ENCODE assay signal across 12 cellular contexts in genomic region chr12:113065126-113066007, GRCh38. TPM values are rescaled to one million over a fixed set of nuclear protein-coding genes. Genes with fewer than 3 reads are reported as not detected.
DNase-seq lines count a peak whose midpoint lies in the region; ATAC-seq, FAIRE-seq and TF ChIP-seq lines count a peak whose summit lies in the region.
"Had no signal": no experiment of that assay in that cellular context is flagged by ENCODE, and none has a peak within 500 bp of the region (broad histone marks: within the 10 kb centered on the region; RNA-seq: fewer than 3 reads in every experiment).

No MANE protein-coding gene starts in this region.

- intact Hi-C loops in K562 (cut with micrococcal nuclease): no loop called here

- CTCF ChIA-PET in K562 (lab: Yijun Ruan, JAX; ENCODE audit: low intra/inter-chr PET ratio): no interaction called here

- H3K27me3 ChIP-seq in K562 (ENCODE audit: control insufficient read depth in 2 of 2, insufficient read depth in 2 of 2, low read length in 2 of 2) (peaks cover 7 to 60% of the 10 kb centered on the region in 2 experiments), neural progenitor cell (peaks cover 31% of the 10 kb centered on the region)

- H3K4me3 ChIP-seq in K562 (no peak overlapping the region), neural progenitor cell (no peak overlapping the region)
- H3K4me3 ChIP-seq: PC-9, upper lobe of left lung had no signal

- H3K4me1 ChIP-seq in K562 (replicated peaks in 1 of 2; ENCODE audit: control insufficient read depth in 2 of 2, insufficient read depth in 2 of 2, low read length in 2 of 2) (no peaks in the 10 kb centered on the region; a peak in 1 of 5 replicates), neural progenitor cell (peaks cover 7% of the 10 kb centered on the region)

- H3K9me1 ChIP-seq in K562 (ENCODE audit: control insufficient read depth, insufficient read depth, low read length): no peaks in the 10 kb centered on the region

- H4K20me1 ChIP-seq in K562 (replicated peaks; ENCODE audit: control insufficient read depth, insufficient read depth, low read length) (peaks cover 15% of the 10 kb centered on the region; the same call in 1 of the 2 replicates), neural progenitor cell (ENCODE audit: low read depth) (peaks cover 68% of the 10 kb centered on the region)

- H3K36me3 Mint-ChIP-seq in neural progenitor cell: no peaks in the 10 kb centered on the region

- H3K79me2 ChIP-seq in K562 (ENCODE audit: control insufficient read depth, insufficient read depth, low read length) (no peaks in the 10 kb centered on the region), neural progenitor cell (ENCODE audit: low read depth) (no peaks in the 10 kb centered on the region)

- no peak for TF ChIP-seq CTCF in K562 (IDR thresholded peaks at IDR 0.05 in 2 of 3, conservative IDR thresholded peaks at IDR 0.05 in 1 of 3; ENCODE audit: insufficient read depth in 2 of 3, low read depth in 1 of 3, low read length in 3 of 3)
- no peak for TF ChIP-seq CTCF in neural progenitor cell (IDR thresholded peaks at IDR 0.05)

- peak; percentile 84 for ATAC-seq in K562

- no peak overlapping the region for H3K27ac ChIP-seq in K562 (ENCODE audit: extremely low read depth, low read depth, low read length)
- H3K27ac ChIP-seq in neural progenitor cell: no peak overlapping the region
- H3K27ac ChIP-seq: PC-9, upper lobe of left lung had no signal

- no TSS peak for BruUV-seq in K562 (replicated peaks; lab: Mats Ljungman, UMichigan)

- H2AFZ ChIP-seq in K562 (ENCODE audit: low read depth, low read length) (no peak overlapping the region), neural progenitor cell (replicated peaks) (no peak overlapping the region)
- H2AFZ ChIP-seq: PC-9 had no signal

- POLR2A ChIA-PET in K562 (lab: Yijun Ruan, JAX): interaction anchor here (0.6 kb wide), 1 partner anchor 44 kb away, joined by 3 read pairs; no protein-coding TSS in a partner anchor

- no peak for TF ChIP-seq POLR2A in K562 (conservative IDR thresholded peaks at IDR 0.05)

- H3K9ac ChIP-seq in K562 (ENCODE audit: insufficient read depth in 1 of 2, low read depth in 2 of 2, low read length in 2 of 2) (no peak overlapping the region), neural progenitor cell (no peak overlapping the region)

- 7% methylated on average over 25 of the region's 31 CpGs for WGBS in K562 (ENCODE audit: insufficient coverage, low coverage, missing lambda C conversion rate)

- H3K4me3 Mint-ChIP-seq in neural progenitor cell: no peak overlapping the region

- no peaks in the 10 kb centered on the region for H3K9me3 ChIP-seq in K562 (replicated peaks; ENCODE audit: control insufficient read depth, insufficient read depth, low read depth, low read length)
- H3K9me3 ChIP-seq in neural progenitor cell (ENCODE audit: low read depth): no peaks in the 10 kb centered on the region
- H3K9me3 ChIP-seq: upper lobe of left lung had no signal

- TF ChIP-seq EP300 in K562 (IDR thresholded peaks at IDR 0.05; ENCODE audit: low read length): no peak

- H3K36me3 ChIP-seq in K562 (ENCODE audit: control insufficient read depth, insufficient read depth, low read length): no peaks in the 10 kb centered on the region
- no peaks in the 10 kb centered on the region for H3K36me3 ChIP-seq in neural progenitor cell
- H3K36me3 ChIP-seq: upper lobe of left lung had no signal

- no peaks in the 10 kb centered on the region for H3K9me3 Mint-ChIP-seq in neural progenitor cell

- H3K4me2 ChIP-seq in K562 (ENCODE audit: insufficient read depth, low read length) (no peak overlapping the region), neural progenitor cell (peak overlapping the region; percentile 67)
- H3K4me2 ChIP-seq: PC-9 had no signal

- FAIRE-seq in K562 (lab: Jason Lieb, UNC): no peak

- H3F3A ChIP-seq in neural progenitor cell (ENCODE audit: low read depth): peaks cover 6% of the 10 kb centered on the region

- H3K27ac Mint-ChIP-seq in neural progenitor cell: no peak overlapping the region

- no peak for TF ChIP-seq RAD21 in K562 (CRISPR knock-in tag; conservative IDR thresholded peaks at IDR 0.05 in 1 of 2, IDR thresholded peaks at IDR 0.05 in 1 of 2)

- peaks cover 6% of the 10 kb centered on the region for H3K27me3 Mint-ChIP-seq in neural progenitor cell (ENCODE audit: insufficient read depth, low read depth)

- peak; percentile 36 for DNase-seq in DMS79 (lab: John Stamatoyannopoulos, UW)
- DNase-seq in DMS79 treated with DMSO at 0.1 percent for 48 hours (lab: John Stamatoyannopoulos, UW): no peak
- peak; percentile 85 for DNase-seq in NAMALWA (ENCODE audit: low spot score)
- peak; percentile 41 to 78 (median 70) for DNase-seq in K562 (ENCODE audit: extremely low read depth in 1 of 4, low spot score in 3 of 4)
- DNase-seq in neural progenitor cell (ENCODE audit: low spot score): peak; percentile 83
- no peak for DNase-seq in NCI-H1048 (lab: John Stamatoyannopoulos, UW)
- DNase-seq in cerebellar nuclear complex (lab: John Stamatoyannopoulos, UW): no peak
- DNase-seq in GOT3 (lab: John Stamatoyannopoulos, UW): no peak
- DNase-seq: stimulated activated CD4-positive, alpha-beta T cell treated with anti-CD3 and anti-CD28 coated beads, Interleukin-4, amount 100 ng/mL, for 24 hours had no signal

- peaks cover 21% of the 10 kb centered on the region for H3K4me1 Mint-ChIP-seq in neural progenitor cell

- in situ Hi-C loops in K562 (cut with MboI): no loop called here

TF ChIP-seq in K562, 482 proteins besides CTCF, POLR2A, EP300 and RAD21 (continues in another document):
- TF ChIP-seq, protein P1, sequence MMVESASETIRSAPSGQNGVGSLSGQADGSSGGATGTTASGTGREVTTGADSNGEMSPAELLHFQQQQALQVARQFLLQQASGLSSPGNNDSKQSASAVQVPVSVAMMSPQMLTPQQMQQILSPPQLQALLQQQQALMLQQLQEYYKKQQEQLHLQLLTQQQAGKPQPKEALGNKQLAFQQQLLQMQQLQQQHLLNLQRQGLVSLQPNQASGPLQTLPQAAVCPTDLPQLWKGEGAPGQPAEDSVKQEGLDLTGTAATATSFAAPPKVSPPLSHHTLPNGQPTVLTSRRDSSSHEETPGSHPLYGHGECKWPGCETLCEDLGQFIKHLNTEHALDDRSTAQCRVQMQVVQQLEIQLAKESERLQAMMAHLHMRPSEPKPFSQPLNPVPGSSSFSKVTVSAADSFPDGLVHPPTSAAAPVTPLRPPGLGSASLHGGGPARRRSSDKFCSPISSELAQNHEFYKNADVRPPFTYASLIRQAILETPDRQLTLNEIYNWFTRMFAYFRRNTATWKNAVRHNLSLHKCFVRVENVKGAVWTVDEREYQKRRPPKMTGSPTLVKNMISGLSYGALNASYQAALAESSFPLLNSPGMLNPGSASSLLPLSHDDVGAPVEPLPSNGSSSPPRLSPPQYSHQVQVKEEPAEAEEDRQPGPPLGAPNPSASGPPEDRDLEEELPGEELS (CRISPR knock-in tag; IDR thresholded peaks at IDR 0.05; ENCODE audit: borderline replicate concordance): peak; percentile 65; the same call in 1 of the 2 replicates
- TF ChIP-seq JUN (IDR thresholded peaks at IDR 0.05; ENCODE audit: borderline replicate concordance, low read depth, low read length) (no peak), JUN (CRISPR knock-in tag; IDR thresholded peaks at IDR 0.05; ENCODE audit: borderline replicate concordance) (0 out of 2 replicates have a peak, but pooled peaks have one; percentile 46), PCBP1 (IDR thresholded peaks at IDR 0.05; ENCODE audit: low read depth, low read length, poor library complexity, severe bottlenecking) (peak; percentile 53), ZBTB43 (CRISPR knock-in tag; IDR thresholded peaks at IDR 0.05) (peak; percentile 55; the same call in 1 of the 2 replicates), NCOA4 (IDR thresholded peaks at IDR 0.05; ENCODE audit: partially characterized antibody) (no peak), ETV1 (tag; conservative IDR thresholded peaks at IDR 0.05; ENCODE audit: low read depth) (0 out of 2 replicates have a peak, but pooled peaks have one; percentile 30), TBP (optimal IDR thresholded peaks at IDR 0.05; ENCODE audit: low read depth, low read length) (no peak), CBX5 (IDR thresholded peaks at IDR 0.05; ENCODE audit: borderline replicate concordance, low read depth) (no peak), EGR1 (conservative IDR thresholded peaks at IDR 0.05) (peak; percentile 66)

RNA-seq across cellular contexts. Expression of gene DTX1, which starts 8.8 kb away (rescaled TPM):
- total RNA-seq in K562 (2011; cell fraction: chromatin; rRNA removed; ENCODE audit: low replicate concordance): not detected in 2 replicates
- not detected in 2 replicates for total RNA-seq in K562 (2011; cell fraction: nucleolus; rRNA removed)
- not detected in 2 replicates for total RNA-seq in K562 (2011; cell fraction: nucleoplasm; rRNA removed)
- not detected in 2 replicates for total RNA-seq in K562 (2014; rRNA removed)
- not detected in 2 replicates for total RNA-seq in K562 (2014; rRNA removed; fragmentation: Illumina TruSeq; extraction: Trizol)
- not detected in 2 replicates for total RNA-seq in K562 (2015; rRNA removed; fragmentation: Illumina TruSeq; extraction: Trizol)
- total RNA-seq in K562 (2021): not detected in 2 replicates
- not detected in 2 replicates for polyA plus RNA-seq in K562 (2011; rRNA removed)
- polyA plus RNA-seq in K562 (2011; cell fraction: cytosol; rRNA removed): not detected in 2 replicates
- polyA plus RNA-seq in K562 (2011; cell fraction: nucleus; rRNA removed): not detected in 2 replicates
- not detected in 2 replicates for polyA plus RNA-seq in K562 (2012)
- not detected in 2 replicates for polyA plus RNA-seq in K562 (2014; fragmentation: Illumina TruSeq; extraction: Trizol)
- polyA plus RNA-seq in K562 (2014; fragmentation: Nextera tagmentation; extraction: Ambion mirVana): not detected
- not detected in 2 replicates for polyA plus RNA-seq in K562 (2014; rRNA removed)
- not detected in 2 replicates for polyA minus RNA-seq in K562 (2011; rRNA and poly(A)+ RNA removed)
- polyA minus RNA-seq in K562 (2011; cell fraction: cytosol; rRNA and poly(A)+ RNA removed): not detected in 2 replicates
- not detected in 2 replicates for polyA minus RNA-seq in K562 (2011; cell fraction: nucleus; rRNA and poly(A)+ RNA removed)
- total RNA-seq in neural progenitor cell (ENCODE audit: low replicate concordance): 0.49 and 5.2 TPM in 2 replicates
- total RNA-seq: fibroblast of villous mesenchyme had no signal

Comparison
In these comparisons a context has a peak if more than half of its experiments do, and no peak if none do; other contexts are left out.
1. DNase-seq: peak in DMS79 (single experiment), NAMALWA (single experiment), K562 (4 of 4) and neural progenitor cell (single experiment); none in DMS79 treated with DMSO at 0.1 percent for 48 hours (single experiment), NCI-H1048 (single experiment), cerebellar nuclear complex (0 of 2) and GOT3 (single experiment).